In genomic region chr10:60963441-60964256, GRCh38 we compare ENCODE assay signal across 11 cellular contexts. TPM values are rescaled to one million over a fixed set of nuclear protein-coding genes. Genes with fewer than 3 reads are reported as not detected.
A peak's percentile ranks its signal among the peaks of the same experiment; 100 is the strongest.
DNase-seq lines count a peak whose midpoint lies in the region; ATAC-seq, FAIRE-seq and TF ChIP-seq lines count a peak whose summit lies in the region.
"Had no signal": no experiment of that assay in that cellular context is flagged by ENCODE, and none has a peak within 500 bp of the region (broad histone marks: within the 10 kb centered on the region; RNA-seq: fewer than 3 reads in every experiment).

No MANE protein-coding gene starts in this region.

- no peak for TF ChIP-seq POLR2A in endothelial cell of umbilical vein (IDR thresholded peaks at IDR 0.05; ENCODE audit: low read depth, low read length)

- CTCF ChIA-PET in RWPE1 (lab: Yijun Ruan, JAX) (no interaction called here), endothelial cell of umbilical vein (lab: Charles Lee) (interaction anchor here (0.6 to 1.6 kb wide), 31 partner anchors 10 to 769 kb away, joined by 3 to 83 read pairs (median 4); partner anchors contain the start of gene RHOBTB1), GM10248 (lab: Yijun Ruan, JAX) (interaction anchor here (0.7 to 1.1 kb wide), 4 partner anchors 13 to 151 kb away, joined by 3 to 10 read pairs (median 6); no protein-coding TSS in a partner anchor)

- intact Hi-C loops in endothelial cell of umbilical vein (cut with micrococcal nuclease) (loop anchor here (1.0 to 10.0 kb wide), 15 partner anchors 15 to 939 kb away; partner anchors contain the start of genes ARID5B, CDK1 and RHOBTB1), psoas muscle (cut with DNase I) (loop anchor here (2.0 to 5.0 kb wide), 2 partner anchors 91 to 147 kb away; no protein-coding TSS in a partner anchor)

- dilution Hi-C loops in endothelial cell of umbilical vein (cut with MboI; ENCODE audit: extremely low pct_ligation_motif_present, low sequenced_read_pairs), result no loop called here

- DNase-seq in EL (peak; percentile 77), RWPE1 (ENCODE audit: low spot score) (peak; percentile 31), endothelial cell of umbilical vein (ENCODE audit: low read depth, low spot score) (peak; percentile 79), psoas muscle (no peak), GM10248 (ENCODE audit: extremely low spot score) (no peak), pons (ENCODE audit: low spot score) (no peak), coronary artery (ENCODE audit: low spot score) (no peak), retina (no peak)
- DNase-seq: activated B cell treated with CpG ODN at 0.5 μM for 24 hours had no signal

- H3K9me3 ChIP-seq in endothelial cell of umbilical vein (replicated peaks; ENCODE audit: control insufficient read depth, insufficient read depth, low read length) (no peaks in the 10 kb centered on the region), psoas muscle (no peaks in the 10 kb centered on the region)
- H3K9me3 ChIP-seq: right atrium auricular region had no signal

- FAIRE-seq in endothelial cell of umbilical vein (lab: Jason Lieb, UNC), result peak; percentile 78

- peak overlapping the region; percentile 67 for H3K9ac ChIP-seq in endothelial cell of umbilical vein (replicated peaks; ENCODE audit: extremely low read depth, insufficient read depth, low read length)

- H3K27me3 ChIP-seq in endothelial cell of umbilical vein (ENCODE audit: control insufficient read depth in 2 of 2, insufficient read depth in 2 of 2, low read length in 2 of 2) (no peaks in the 10 kb centered on the region), psoas muscle (ENCODE audit: insufficient read depth in 3 of 3, low read length in 2 of 3) (no peaks in the 10 kb centered on the region)
- H3K27me3 ChIP-seq: right atrium auricular region had no signal

- WGBS in psoas muscle, 3 donors, result 4 to 14% (median 7%) methylated on average over 4 of the region's 4 CpGs

- H2AFZ ChIP-seq in endothelial cell of umbilical vein (ENCODE audit: low read depth, low read length), result peak overlapping the region; percentile 2

- H3K9me1 ChIP-seq in endothelial cell of umbilical vein (replicated peaks; ENCODE audit: control insufficient read depth, extremely low read depth, insufficient read depth, low read length), result no peaks in the 10 kb centered on the region

- no peak overlapping the region for H3K27ac ChIP-seq in RWPE1
- peak overlapping the region; percentile 94 for H3K27ac ChIP-seq in endothelial cell of umbilical vein (ENCODE audit: insufficient read depth, low read depth, low read length)
- peak overlapping the region; percentile 20 for H3K27ac ChIP-seq in psoas muscle
- H3K27ac ChIP-seq in coronary artery, result no peak overlapping the region

- H3K79me2 ChIP-seq in endothelial cell of umbilical vein (ENCODE audit: control insufficient read depth, insufficient read depth, low read length), result no peaks in the 10 kb centered on the region

- no peak for ATAC-seq in psoas muscle

- no peaks in the 10 kb centered on the region for H3K36me3 ChIP-seq in endothelial cell of umbilical vein (ENCODE audit: control insufficient read depth in 2 of 2, extremely low read depth in 1 of 2, insufficient read depth in 2 of 2, low read length in 2 of 2)
- no peaks in the 10 kb centered on the region for H3K36me3 ChIP-seq in psoas muscle (ENCODE audit: insufficient read depth in 1 of 2, low read depth in 1 of 2)
- H3K36me3 ChIP-seq: right atrium auricular region had no signal

- TF ChIP-seq CTCF in RWPE1 (conservative IDR thresholded peaks at IDR 0.05; ENCODE audit: low read depth) (no peak), endothelial cell of umbilical vein (IDR thresholded peaks at IDR 0.05; ENCODE audit: extremely low read depth in 1 of 2, insufficient read depth in 1 of 2, low read depth in 1 of 2, low read length in 2 of 2) (no peak), psoas muscle (IDR thresholded peaks at IDR 0.05) (no peak), GM10248 (IDR thresholded peaks at IDR 0.05; ENCODE audit: control extremely low read depth, extremely low read depth, low read depth, missing control alignments) (no peak), coronary artery (IDR thresholded peaks at IDR 0.05) (no peak)

- POLR2A ChIA-PET in RWPE1 (lab: Yijun Ruan, JAX; ENCODE audit: low non-redundant PET) (no interaction called here), endothelial cell of umbilical vein (lab: Charles Lee) (interaction anchor here (1.0 kb wide), 1 partner anchor 15 kb away, joined by 3 read pairs; no protein-coding TSS in a partner anchor), GM10248 (lab: Yijun Ruan, JAX) (no interaction called here)

- BruUV-seq in endothelial cell of umbilical vein (replicated peaks; lab: Mats Ljungman, UMichigan), result TSS peak; percentile 75

- peak overlapping the region; percentile 96 for H3K4me2 ChIP-seq in endothelial cell of umbilical vein (ENCODE audit: insufficient read depth, low read length)

- H3K4me3 ChIP-seq in endothelial cell of umbilical vein (replicated peaks in 1 of 3; ENCODE audit: insufficient read depth in 1 of 3, low read depth in 1 of 3, low read length in 3 of 3), result no peak overlapping the region
- H3K4me3 ChIP-seq in psoas muscle, result no peak overlapping the region
- H3K4me3 ChIP-seq in coronary artery, result no peak overlapping the region
- H3K4me3 ChIP-seq: right atrium auricular region had no signal

- no peaks in the 10 kb centered on the region for H4K20me1 ChIP-seq in endothelial cell of umbilical vein (replicated peaks; ENCODE audit: control insufficient read depth, extremely low read depth, insufficient read depth, low read length)

- H3K4me1 ChIP-seq in endothelial cell of umbilical vein (ENCODE audit: control insufficient read depth, extremely low read depth, insufficient read depth, low read length) (peaks cover 27% of the 10 kb centered on the region), psoas muscle (peaks cover 21% of the 10 kb centered on the region)

TF ChIP-seq in endothelial cell of umbilical vein, 7 proteins besides CTCF, POLR2A, EP300 and RAD21:
- TF ChIP-seq POLR2AphosphoS5 (IDR thresholded peaks at IDR 0.05; ENCODE audit: insufficient read depth, low read depth, low read length) (no peak), GATA2 (IDR thresholded peaks at IDR 0.05; ENCODE audit: insufficient read depth, insufficient read length, low read depth, low read length) (peak; percentile 19), FOS (IDR thresholded peaks at IDR 0.05; ENCODE audit: borderline replicate concordance, insufficient read depth, low read length) (peak; percentile 80), MYC (IDR thresholded peaks at IDR 0.05; ENCODE audit: low read depth, low read length) (no peak), EZH2 (IDR thresholded peaks at IDR 0.05; ENCODE audit: borderline replicate concordance, low read depth, low read length, severe bottlenecking) (no peak), JUN (IDR thresholded peaks at IDR 0.05; ENCODE audit: borderline replicate concordance, insufficient read depth, insufficient read length, low read depth) (peak; percentile 96), MAX (IDR thresholded peaks at IDR 0.05; ENCODE audit: insufficient read depth, insufficient read length) (no peak)

RNA-seq across cellular contexts. Expression of gene RHOBTB1, which starts 19.7 kb away (rescaled TPM):
- total RNA-seq in endothelial cell of umbilical vein, result 31.0 and 31.3 TPM in 2 replicates
- 19.4 and 21.2 TPM in 2 replicates for polyA plus RNA-seq in endothelial cell of umbilical vein
- 20.3 and 22.4 TPM in 2 replicates for polyA plus RNA-seq in endothelial cell of umbilical vein (2011; cell fraction: cytosol; rRNA removed)
- polyA plus RNA-seq in endothelial cell of umbilical vein (2011; cell fraction: nucleus; rRNA removed), result 41.4 and 54.0 TPM in 2 replicates
- polyA plus RNA-seq in endothelial cell of umbilical vein (2012), result 18.4 and 21.8 TPM in 2 replicates
- 37.1 and 42.0 TPM in 2 replicates for polyA minus RNA-seq in endothelial cell of umbilical vein
- 11.5 TPM for polyA minus RNA-seq in endothelial cell of umbilical vein (2011; cell fraction: cytosol; rRNA and poly(A)+ RNA removed)
- polyA minus RNA-seq in endothelial cell of umbilical vein (2011; cell fraction: nucleus; rRNA and poly(A)+ RNA removed), result 24.6 and 33.4 TPM in 2 replicates
- total RNA-seq in psoas muscle, result 10 to 100 TPM; 20.8 to 47.4 (median 30.7) TPM
- polyA plus RNA-seq in psoas muscle, result 10 to 100 TPM in 2 of 3 donors, 1 to 10 TPM in 1; 1.8 to 28.4 (median 13.6) TPM
- total RNA-seq: OCI-LY7 had no signal

Comparison
In these comparisons a context has a peak if more than half of its experiments do, and no peak if none do; other contexts are left out.
1. DNase-seq: peak in EL (single experiment), RWPE1 (single experiment) and endothelial cell of umbilical vein (single experiment); none in psoas muscle (0 of 2), GM10248 (single experiment), pons (single experiment), coronary artery (single experiment) and retina (single experiment).
2. H3K27ac ChIP-seq: peak in endothelial cell of umbilical vein (single experiment) and psoas muscle (single experiment); none in RWPE1 (single experiment) and coronary artery (0 of 2).